21 cellular contexts compared by ENCODE assay signal in genomic region chr19:43455321-43456113, GRCh38. TPM values are rescaled to one million over a fixed set of nuclear protein-coding genes. Genes with fewer than 3 reads are reported as not detected.
DNase-seq lines count a peak whose midpoint lies in the region; ATAC-seq and TF ChIP-seq lines count a peak whose summit lies in the region.
"Had no signal": no experiment of that assay in that cellular context is flagged by ENCODE, and none has a peak within 500 bp of the region (broad histone marks: within the 10 kb centered on the region; RNA-seq: fewer than 3 reads in every experiment).

No MANE protein-coding gene starts in this region.

- H3K4me3 Mint-ChIP-seq in mesothelial cell of epicardium (no peak overlapping the region), chondrocyte (ENCODE audit: unreplicated experiment) (no peak overlapping the region)
- H3K4me3 Mint-ChIP-seq: activated naive CD4-positive, alpha-beta T cell treated with anti-CD3 and anti-CD28 coated beads for 36 hours; stimulated activated naive CD8-positive, alpha-beta T cell treated with anti-CD3 and anti-CD28 coated beads, Interleukin-15, Interleukin-2, amounts not matched to agents 100 ng/mL and 50 ng/mL, for 24 hours; T-helper 1 cell treated with Interleukin-12 subunit alpha and Interleukin-12 subunit beta and Interleukin-4 antibody, amounts not matched to agents 30 μg/mL and 1 μg/mL, for 36 hours had no signal

- no peaks in the 10 kb centered on the region for H3K36me3 ChIP-seq in left lung
- H3K36me3 ChIP-seq: vagina had no signal

- H3K4me3 ChIP-seq in LNCaP clone FGC (ENCODE audit: low read depth, low read length) (no peak overlapping the region), WI38 (ENCODE audit: low read depth, low read length) (peak overlapping the region; percentile 21; the same call in 1 of the 2 replicates), left lung (no peak overlapping the region)
- H3K4me3 ChIP-seq: body of pancreas, vagina had no signal

- peaks cover 9% of the 10 kb centered on the region for H3K4me1 Mint-ChIP-seq in mesothelial cell of epicardium
- peaks cover 5% of the 10 kb centered on the region for H3K4me1 Mint-ChIP-seq in chondrocyte (ENCODE audit: low read depth)

- H3K27me3 Mint-ChIP-seq in mesothelial cell of epicardium (ENCODE audit: low read depth), result peaks cover 7% of the 10 kb centered on the region
- peaks cover 16% of the 10 kb centered on the region for H3K27me3 Mint-ChIP-seq in chondrocyte (ENCODE audit: low read depth)
- H3K27me3 Mint-ChIP-seq: stimulated activated naive CD8-positive, alpha-beta T cell treated with anti-CD3 and anti-CD28 coated beads, Interleukin-15, Interleukin-2, amounts not matched to agents 100 ng/mL and 50 ng/mL, for 24 hours had no signal

- no peaks in the 10 kb centered on the region for H3K27me3 ChIP-seq in left lung
- H3K27me3 ChIP-seq: body of pancreas, vagina had no signal

- H3K27ac Mint-ChIP-seq in mesothelial cell of epicardium, result peak overlapping the region; percentile 80
- no peak overlapping the region for H3K27ac Mint-ChIP-seq in chondrocyte (ENCODE audit: unreplicated experiment)
- H3K27ac Mint-ChIP-seq: activated naive CD4-positive, alpha-beta T cell treated with anti-CD3 and anti-CD28 coated beads for 36 hours; stimulated activated naive CD8-positive, alpha-beta T cell treated with anti-CD3 and anti-CD28 coated beads, Interleukin-15, Interleukin-2, amounts not matched to agents 100 ng/mL and 50 ng/mL, for 24 hours; T-helper 1 cell treated with Interleukin-12 subunit alpha and Interleukin-12 subunit beta and Interleukin-4 antibody, amounts not matched to agents 30 μg/mL and 1 μg/mL, for 36 hours had no signal

- peak overlapping the region; percentile 84 for H3K27ac ChIP-seq in C4-2B
- no peak overlapping the region for H3K27ac ChIP-seq in left lung
- H3K27ac ChIP-seq: vagina had no signal

- H3K9me3 Mint-ChIP-seq in mesothelial cell of epicardium, result peaks cover 7% of the 10 kb centered on the region
- peaks cover 7% of the 10 kb centered on the region for H3K9me3 Mint-ChIP-seq in chondrocyte (ENCODE audit: low read depth)
- H3K9me3 Mint-ChIP-seq: stimulated activated naive CD8-positive, alpha-beta T cell treated with anti-CD3 and anti-CD28 coated beads, Interleukin-15, Interleukin-2, amounts not matched to agents 100 ng/mL and 50 ng/mL, for 24 hours had no signal

- intact Hi-C loops in left lung (cut with DNase I), result no loop called here

- DNase-seq in LNCaP clone FGC (ENCODE audit: low read depth), result peak; percentile 71
- no peak for DNase-seq in mesothelial cell of epicardium (ENCODE audit: low spot score in 2 of 2, unreplicated experiment in 2 of 2)
- DNase-seq in chondrocyte (ENCODE audit: low spot score), result no peak
- no peak for DNase-seq in left lung
- DNase-seq: activated CD4-positive, CD25-positive, alpha-beta regulatory T cell treated with anti-CD3 and anti-CD28 coated beads, Interleukin-2, amount 50 U/mL, for 72 hours; activated naive CD4-positive, alpha-beta T cell treated with anti-CD3 and anti-CD28 coated beads for 36 hours; body of pancreas; hypothalamus; KBM-7; NCI-H187; NCI-H524; stimulated activated CD4-positive, alpha-beta T cell treated with anti-CD3 and anti-CD28 coated beads, Interleukin-12 subunit alpha, Interleukin-12 subunit beta, amount 100 ng/mL, for 4 hours had no signal

- H3K36me3 Mint-ChIP-seq in mesothelial cell of epicardium (no peaks in the 10 kb centered on the region), chondrocyte (ENCODE audit: low read depth) (peaks cover 2% of the 10 kb centered on the region)

- H3K4me1 ChIP-seq in left lung, result peaks cover 0 to 10% of the 10 kb centered on the region in 2 donors
- H3K4me1 ChIP-seq: body of pancreas, vagina had no signal

- no peaks in the 10 kb centered on the region for H3K9me3 ChIP-seq in left lung
- H3K9me3 ChIP-seq: body of pancreas, vagina had no signal

- TF ChIP-seq CTCF in C4-2B (conservative IDR thresholded peaks at IDR 0.05), result no peak
- no peak for TF ChIP-seq CTCF in LNCaP clone FGC (IDR thresholded peaks at IDR 0.05; ENCODE audit: control insufficient read depth, extremely low read depth, insufficient read depth)
- TF ChIP-seq CTCF in WI38 (IDR thresholded peaks at IDR 0.05; ENCODE audit: low read depth, low read length), result no peak
- no peak for TF ChIP-seq CTCF in mesothelial cell of epicardium (IDR thresholded peaks at IDR 0.05; ENCODE audit: unreplicated experiment)
- TF ChIP-seq CTCF in chondrocyte (IDR thresholded peaks at IDR 0.05), result no peak
- no peak for TF ChIP-seq CTCF in left lung (IDR thresholded peaks at IDR 0.05)

- no peak for ATAC-seq in GM18502 (IDR thresholded peaks at IDR 0.05; ENCODE audit: poor library complexity, unreplicated experiment)
- ATAC-seq in HG02571 (IDR thresholded peaks at IDR 0.05; ENCODE audit: unreplicated experiment), result no peak
- ATAC-seq in left lung, result no peak
- ATAC-seq: body of pancreas had no signal

RNA-seq across cellular contexts. Expression of gene LYPD3, which starts 9.9 kb away (rescaled TPM):
- 2.6 to 4.4 TPM (median 3.4 TPM) in 3 replicates for total RNA-seq in mesothelial cell of epicardium
- total RNA-seq in chondrocyte, result 0.39 to 1.0 TPM (median 0.59 TPM) in 3 replicates
- total RNA-seq in left lung, result 1 to 10 TPM in 1 of 2 donors, under 1 TPM in 1; 0.73 to 1.1 TPM

RNA-seq across cellular contexts. Expression of gene TEX101, which starts 40.8 kb away (rescaled TPM):
- total RNA-seq in mesothelial cell of epicardium, result not detected in 3 replicates
- not detected in 3 replicates for total RNA-seq in chondrocyte
- total RNA-seq in left lung, result not detected
- total RNA-seq: activated naive CD4-positive, alpha-beta T cell treated with anti-CD3 and anti-CD28 coated beads for 36 hours; body of pancreas; myocyte; posterior vena cava; vagina had no signal

RNA-seq across cellular contexts. Expression of gene PHLDB3, which starts 49.0 kb away (rescaled TPM):
- total RNA-seq in mesothelial cell of epicardium (28.0 to 31.4 TPM (median 28.2 TPM) in 3 replicates), chondrocyte (4.5 to 8.1 TPM (median 7.0 TPM) in 3 replicates), left lung (1 to 10 TPM; 4.5 to 8.3 TPM)
